ENCODE assay signal across 8 cellular contexts in genomic region chr11:19441752-19442553, GRCh38.
DNase-seq lines count a peak whose midpoint lies in the region; ATAC-seq, FAIRE-seq and TF ChIP-seq lines count a peak whose summit lies in the region.

No MANE protein-coding gene starts in this region.

- H3K36me3 ChIP-seq in BE2C = no peaks in the 10 kb centered on the region
- H3K36me3 ChIP-seq in SJSA1 = no peaks in the 10 kb centered on the region

- DNase-seq in BE2C = peak; percentile 66
- no peak for DNase-seq in GM19239 (ENCODE audit: insufficient read length, low spot score)
- DNase-seq in SJSA1 (ENCODE audit: low read depth in 1 of 2, low spot score in 2 of 2) = peak; percentile 34 to 47
- peak; percentile 70 for DNase-seq in fibroblast of gingiva (ENCODE audit: low read depth)
- peak; percentile 11 to 45 for DNase-seq in stimulated activated CD4-positive, alpha-beta T cell treated with anti-CD3 and anti-CD28 coated beads, Interleukin-12 subunit alpha, Interleukin-12 subunit beta, amount 100 ng/mL, for 24 hours (ENCODE audit: low read depth in 2 of 2)
- DNase-seq in NCI-H446 treated with DMSO at 0.1 percent for 48 hours (lab: John Stamatoyannopoulos, UW) = no peak
- no peak for DNase-seq in KBM-7

- H3K4me3 ChIP-seq in BE2C (ENCODE audit: low read depth, low read length) = no peak overlapping the region
- H3K4me3 ChIP-seq in SJSA1 = no peak overlapping the region

- H3K9me3 ChIP-seq in BE2C (no peaks in the 10 kb centered on the region), SJSA1 (replicated peaks) (no peaks in the 10 kb centered on the region)

- no peak for TF ChIP-seq CTCF in BE2C (IDR thresholded peaks at IDR 0.05; ENCODE audit: low read depth, low read length)

- in situ Hi-C loops in KBM-7 (cut with MboI; ENCODE audit: low pct_unique_long_range_greater_than_20kb, low sequenced_read_pairs) = no loop called here

- H3K4me1 ChIP-seq in BE2C (no peaks in the 10 kb centered on the region), SJSA1 (replicated peaks) (peaks cover 4% of the 10 kb centered on the region; the same call in 1 of the 2 replicates)

- H3K27ac ChIP-seq in SJSA1 = no peak overlapping the region

- peaks cover 8% of the 10 kb centered on the region; the same call in 1 of the 2 replicates for H3K27me3 ChIP-seq in BE2C
- no peaks in the 10 kb centered on the region for H3K27me3 ChIP-seq in SJSA1 (replicated peaks)

- ATAC-seq in HG03108 (IDR thresholded peaks at IDR 0.05; ENCODE audit: unreplicated experiment) = peak; percentile 90

- peak; percentile 93 for FAIRE-seq in GM19239 (lab: Jason Lieb, UNC)

Comparison
In these comparisons a context has a peak if more than half of its experiments do, and no peak if none do; other contexts are left out.
1. DNase-seq: peak in BE2C (single experiment), SJSA1 (2 of 2), fibroblast of gingiva (single experiment) and stimulated activated CD4-positive, alpha-beta T cell treated with anti-CD3 and anti-CD28 coated beads, Interleukin-12 subunit alpha, Interleukin-12 subunit beta, amount 100 ng/mL, for 24 hours (2 of 2); none in GM19239 (single experiment), NCI-H446 treated with DMSO at 0.1 percent for 48 hours (single experiment) and KBM-7 (single experiment).